Comparison of ENCODE assay signal across 10 cellular contexts in the genomic region with DNA sequence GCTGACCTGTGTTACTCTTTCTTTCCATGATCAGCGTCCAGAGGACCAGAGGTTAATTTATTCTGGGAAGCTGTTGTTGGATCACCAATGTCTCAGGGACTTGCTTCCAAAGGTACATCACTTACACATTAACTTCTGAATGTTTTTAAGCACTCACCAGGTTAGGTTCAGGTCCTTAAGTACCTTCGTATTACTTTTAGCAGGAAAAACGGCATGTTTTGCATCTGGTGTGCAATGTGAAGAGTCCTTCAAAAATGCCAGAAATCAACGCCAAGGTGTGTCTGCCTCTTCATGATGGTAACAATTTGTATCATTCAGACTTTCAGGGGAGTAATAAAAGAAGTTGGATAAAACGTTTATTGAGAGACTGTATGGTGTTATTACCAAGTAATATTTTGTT. TPM values are rescaled to one million over a fixed set of nuclear protein-coding genes. Genes with fewer than 3 reads are reported as not detected.
DNase-seq lines count a peak whose midpoint lies in the region; ATAC-seq, FAIRE-seq and TF ChIP-seq lines count a peak whose summit lies in the region.
"Had no signal": no experiment of that assay in that cellular context is flagged by ENCODE, and none has a peak within 500 bp of the region (broad histone marks: within the 10 kb centered on the region; RNA-seq: fewer than 3 reads in every experiment).

No MANE protein-coding gene starts in this region.

- DNase-seq in activated T-cell treated with anti-CD3 and anti-CD28 coated beads, Interleukin-2, amount 50 U/mL, for 72 hours = no peak
- no peak for DNase-seq in activated T-cell treated with anti-CD3 and anti-CD28 coated beads, Interleukin-2, amount 50 U/mL, for 1 hour
- DNase-seq in HepG2 (ENCODE audit: low spot score) (no peak), tibial artery (peak in 1 of 2 donors; percentile 0), NCI-H2171 treated with DMSO at 0.1 percent for 48 hours (lab: John Stamatoyannopoulos, UW) (no peak)
- DNase-seq in stimulated activated naive CD4-positive, alpha-beta T cell (lab: John Stamatoyannopoulos, UW) = no peak
- DNase-seq: NK-92 treated with Interleukin-12 subunit alpha and Interleukin-12 subunit beta, amount 100 ng/mL, for 24 hours; stimulated activated CD4-positive, alpha-beta T cell treated with anti-CD3 and anti-CD28 coated beads, Interleukin-12 subunit alpha, Interleukin-12 subunit beta, amount 100 ng/mL, for 4 hours had no signal

- in situ Hi-C loops in HepG2 (cut with HindIII; ENCODE audit: extremely low pct_ligation_motif_present, low pct_unique_long_range_greater_than_20kb) = no loop called here

- H3K4me2 ChIP-seq in HepG2 (ENCODE audit: low read depth, low read length) = peak overlapping the region; percentile 90

- H3K4me1 ChIP-seq in HepG2 (ENCODE audit: insufficient read depth, low read length) (peaks cover 64% of the 10 kb centered on the region), tibial artery (peaks cover 0 to 56% (median 23%) of the 10 kb centered on the region in 4 donors)

- H3K36me3 ChIP-seq in HepG2 (replicated peaks in 1 of 2; ENCODE audit: control insufficient read depth in 1 of 2, insufficient read depth in 2 of 2, low read length in 2 of 2) = peaks cover 26 to 62% of the 10 kb centered on the region in 2 experiments
- H3K36me3 ChIP-seq in tibial artery = peaks cover 47 to 53% (median 52%) of the 10 kb centered on the region in 3 donors

- POLR2A ChIA-PET in HepG2 (lab: Yijun Ruan, JAX) = interaction anchor here (2.8 to 8.3 kb wide), 3 partner anchors 10 to 14 kb away, joined by 13 to 232 read pairs (median 17); no protein-coding TSS in a partner anchor

- peaks cover 66% of the 10 kb centered on the region for H3K79me2 ChIP-seq in HepG2 (ENCODE audit: insufficient read depth, low read length)

- CTCF ChIA-PET in HepG2 (lab: Yijun Ruan, JAX; ENCODE audit: low intra/inter-chr PET ratio, low total read pairs) = no interaction called here

- TF ChIP-seq RAD21 in HepG2 (CRISPR knock-in tag; IDR thresholded peaks at IDR 0.05) = no peak

- TF ChIP-seq EP300 in HepG2 (IDR thresholded peaks at IDR 0.05; ENCODE audit: low read depth in 2 of 2, low read length in 2 of 2) (no peak), HepG2 (CRISPR knock-in tag; IDR thresholded peaks at IDR 0.05; ENCODE audit: borderline replicate concordance) (no peak)

- peak overlapping the region; percentile 99 to 100 for H3K4me3 Mint-ChIP-seq in activated T-cell treated with anti-CD3 and anti-CD28 coated beads, Interleukin-2, amount 50 U/mL, for 72 hours
- H3K4me3 Mint-ChIP-seq in activated naive CD8-positive, alpha-beta T cell = peak overlapping the region; percentile 97

- no TSS peak for BruUV-seq in HepG2 (replicated peaks; lab: Mats Ljungman, UMichigan)

- TF ChIP-seq POLR2A in HepG2 (IDR thresholded peaks at IDR 0.05; ENCODE audit: insufficient read depth in 1 of 2, low read depth in 2 of 2, low read length in 2 of 2) = peak in 1 of 2 experiments; percentile 55; a peak in 2 of 4 replicates

- H3K4me3 ChIP-seq in HepG2 (replicated peaks in 1 of 3; ENCODE audit: insufficient read depth in 1 of 3, low read depth in 2 of 3, low read length in 3 of 3) (peak overlapping the region; percentile 11 to 39 (median 37)), tibial artery (peak overlapping the region; percentile 64 to 97)

- H3K27me3 Mint-ChIP-seq in activated T-cell treated with anti-CD3 and anti-CD28 coated beads, Interleukin-2, amount 50 U/mL, for 72 hours (ENCODE audit: low read depth) = no peaks in the 10 kb centered on the region
- no peaks in the 10 kb centered on the region for H3K27me3 Mint-ChIP-seq in activated naive CD8-positive, alpha-beta T cell

- H4K20me1 ChIP-seq in HepG2 (ENCODE audit: insufficient read depth, low read length) = peaks cover 76% of the 10 kb centered on the region

- peak overlapping the region; percentile 31; the same call in 1 of the 2 replicates for H3K9ac ChIP-seq in HepG2 (ENCODE audit: insufficient read depth, low read depth, low read length)

- no peak for ATAC-seq in activated T-cell treated with anti-CD3 and anti-CD28 coated beads, Interleukin-2, amount 50 U/mL, for 72 hours (replicated peaks in 1 of 2)
- no peak for ATAC-seq in HepG2
- ATAC-seq in GM18868 (IDR thresholded peaks at IDR 0.05; ENCODE audit: unreplicated experiment) = no peak

- no peaks in the 10 kb centered on the region; a peak in 1 of 5 replicates for H3K27me3 ChIP-seq in HepG2 (ENCODE audit: control insufficient read depth in 1 of 2, insufficient read depth in 2 of 2, low read length in 2 of 2)
- H3K27me3 ChIP-seq in tibial artery = no peaks in the 10 kb centered on the region

- peak overlapping the region; percentile 99 for H3K27ac Mint-ChIP-seq in activated T-cell treated with anti-CD3 and anti-CD28 coated beads, Interleukin-2, amount 50 U/mL, for 72 hours
- H3K27ac Mint-ChIP-seq in activated naive CD8-positive, alpha-beta T cell = peak overlapping the region; percentile 95

- H2AFZ ChIP-seq in HepG2 (ENCODE audit: low read length) = no peak overlapping the region

- FAIRE-seq in HepG2 (lab: Jason Lieb, UNC) = no peak

- H3K4me1 Mint-ChIP-seq in activated T-cell treated with anti-CD3 and anti-CD28 coated beads, Interleukin-2, amount 50 U/mL, for 72 hours (ENCODE audit: low read depth) = peaks cover 69% of the 10 kb centered on the region
- H3K4me1 Mint-ChIP-seq in activated naive CD8-positive, alpha-beta T cell (ENCODE audit: low read depth) = peaks cover 64% of the 10 kb centered on the region

- no peak overlapping the region for H3K27ac ChIP-seq in HepG2 (ENCODE audit: extremely low read length, insufficient read depth, low read length)
- H3K27ac ChIP-seq in tibial artery = peak overlapping the region in 1 of 2 donors; percentile 99

- H3K9me3 ChIP-seq in HepG2 (ENCODE audit: low read length) = no peaks in the 10 kb centered on the region
- H3K9me3 ChIP-seq in tibial artery = no peaks in the 10 kb centered on the region

- TF ChIP-seq CTCF in HepG2 (CRISPR knock-in tag; IDR thresholded peaks at IDR 0.05) (no peak), tibial artery (IDR thresholded peaks at IDR 0.05) (no peak)

- H3K9me3 Mint-ChIP-seq in activated T-cell treated with anti-CD3 and anti-CD28 coated beads, Interleukin-2, amount 50 U/mL, for 72 hours = no peaks in the 10 kb centered on the region
- H3K9me3 Mint-ChIP-seq in activated naive CD8-positive, alpha-beta T cell (ENCODE audit: low read depth) = no peaks in the 10 kb centered on the region

- peaks cover 57 to 76% of the 10 kb centered on the region in 2 donors for H3K36me3 Mint-ChIP-seq in activated T-cell treated with anti-CD3 and anti-CD28 coated beads, Interleukin-2, amount 50 U/mL, for 72 hours (ENCODE audit: insufficient read depth in 2 of 2)
- H3K36me3 Mint-ChIP-seq in activated naive CD8-positive, alpha-beta T cell = peaks cover 28% of the 10 kb centered on the region

- WGBS in HepG2 (ENCODE audit: low lambda C conversion rate) = 74% methylated on average over 5 of the region's 5 CpGs

- intact Hi-C loops in HepG2 (cut with micrococcal nuclease; ENCODE audit: unreplicated experiment) = no loop called here
- intact Hi-C loops in tibial artery (cut with DNase I; ENCODE audit: low total_unique reads) = loop anchor here (5.0 kb wide), 1 partner anchor 68 kb away; a partner anchor contains a TSS

RNA-seq across cellular contexts. Expression of a gene that starts 3.3 kb away (rescaled TPM):
- total RNA-seq in activated T-cell treated with anti-CD3 and anti-CD28 coated beads, Interleukin-2, amount 50 U/mL, for 72 hours = 100 to 1,000 TPM; 350 to 403 TPM
- total RNA-seq in HepG2 (2016; rRNA removed; fragmentation: Illumina TruSeq; extraction: Trizol) = 65.3 and 96.2 TPM in 2 replicates
- 30.1 and 30.9 TPM in 2 replicates for total RNA-seq in HepG2 (2016; cell fraction: cytosol; rRNA removed; fragmentation: Illumina TruSeq; extraction: Trizol; ENCODE audit: low read depth)
- 63.9 and 93.3 TPM in 2 replicates for total RNA-seq in HepG2 (2016; cell fraction: insoluble cytoplasmic fraction; rRNA removed; fragmentation: Illumina TruSeq; extraction: Trizol)
- total RNA-seq in HepG2 (2016; cell fraction: membrane; rRNA removed; fragmentation: Illumina TruSeq; extraction: Trizol) = 64.8 and 86.4 TPM in 2 replicates
- total RNA-seq in HepG2 (2016; cell fraction: nucleus; rRNA removed; fragmentation: Illumina TruSeq; extraction: Trizol) = 133 and 155 TPM in 2 replicates
- 311 and 323 TPM in 2 replicates for polyA plus RNA-seq in HepG2 (2011; rRNA removed)
- polyA plus RNA-seq in HepG2 (2011; cell fraction: cytosol; rRNA removed) = 179 and 230 TPM in 2 replicates
- 192 and 208 TPM in 2 replicates for polyA plus RNA-seq in HepG2 (2011; cell fraction: nucleus; rRNA removed)
- 165 and 190 TPM in 2 replicates for polyA plus RNA-seq in HepG2 (2012)
- polyA plus RNA-seq in HepG2 (2016; cell fraction: cytosol; fragmentation: Illumina TruSeq; extraction: Trizol; ENCODE audit: low read depth) = 33.0 and 44.6 TPM in 2 replicates
- polyA plus RNA-seq in HepG2 (2016; cell fraction: insoluble cytoplasmic fraction; fragmentation: Illumina TruSeq; extraction: Trizol; ENCODE audit: low read depth) = 80.1 and 93.2 TPM in 2 replicates
- polyA plus RNA-seq in HepG2 (2016; cell fraction: membrane; fragmentation: Illumina TruSeq; extraction: Trizol; ENCODE audit: low read depth) = 58.1 and 78.2 TPM in 2 replicates
- 216 and 231 TPM in 2 replicates for polyA plus RNA-seq in HepG2 (2016; cell fraction: nucleus; fragmentation: Illumina TruSeq; extraction: Trizol; ENCODE audit: insufficient read depth, low read depth)
- 206 and 472 TPM in 2 replicates for polyA minus RNA-seq in HepG2 (2011; rRNA and poly(A)+ RNA removed; ENCODE audit: low replicate concordance)
- polyA minus RNA-seq in HepG2 (2011; cell fraction: cytosol; rRNA and poly(A)+ RNA removed) = 126 and 139 TPM in 2 replicates
- polyA minus RNA-seq in HepG2 (2011; cell fraction: nucleus; rRNA and poly(A)+ RNA removed) = 287 and 365 TPM in 2 replicates

RNA-seq across cellular contexts. Expression of a gene that starts 26.5 kb away (rescaled TPM):
- total RNA-seq in activated T-cell treated with anti-CD3 and anti-CD28 coated beads, Interleukin-2, amount 50 U/mL, for 72 hours = under 1 TPM in 1 of 2 donors, not detected in 1; 0.36 TPM
- total RNA-seq in HepG2 (2016; rRNA removed; fragmentation: Illumina TruSeq; extraction: Trizol) = 0.31 TPM in 1 of 2 replicates, not detected in the other
- total RNA-seq in HepG2 (2016; cell fraction: cytosol; rRNA removed; fragmentation: Illumina TruSeq; extraction: Trizol; ENCODE audit: low read depth) = not detected in 2 replicates
- 0.17 TPM in 1 of 2 replicates, not detected in the other for total RNA-seq in HepG2 (2016; cell fraction: insoluble cytoplasmic fraction; rRNA removed; fragmentation: Illumina TruSeq; extraction: Trizol)
- 0.14 and 0.25 TPM in 2 replicates for total RNA-seq in HepG2 (2016; cell fraction: membrane; rRNA removed; fragmentation: Illumina TruSeq; extraction: Trizol)
- 0.28 TPM in 2 replicates for total RNA-seq in HepG2 (2016; cell fraction: nucleus; rRNA removed; fragmentation: Illumina TruSeq; extraction: Trizol)
- polyA plus RNA-seq in HepG2 (2011; rRNA removed) = 9.8 and 15.7 TPM in 2 replicates
- polyA plus RNA-seq in HepG2 (2011; cell fraction: cytosol; rRNA removed) = 7.5 and 11.8 TPM in 2 replicates
- polyA plus RNA-seq in HepG2 (2011; cell fraction: nucleus; rRNA removed) = 8.6 and 9.0 TPM in 2 replicates
- polyA plus RNA-seq in HepG2 (2012) = 1.5 and 3.1 TPM in 2 replicates
- 0.25 and 0.33 TPM in 2 replicates for polyA plus RNA-seq in HepG2 (2016; cell fraction: cytosol; fragmentation: Illumina TruSeq; extraction: Trizol; ENCODE audit: low read depth)
- 0.32 and 0.36 TPM in 2 replicates for polyA plus RNA-seq in HepG2 (2016; cell fraction: insoluble cytoplasmic fraction; fragmentation: Illumina TruSeq; extraction: Trizol; ENCODE audit: low read depth)
- 0.11 and 0.17 TPM in 2 replicates for polyA plus RNA-seq in HepG2 (2016; cell fraction: membrane; fragmentation: Illumina TruSeq; extraction: Trizol; ENCODE audit: low read depth)
- polyA plus RNA-seq in HepG2 (2016; cell fraction: nucleus; fragmentation: Illumina TruSeq; extraction: Trizol; ENCODE audit: insufficient read depth, low read depth) = 0.56 and 0.62 TPM in 2 replicates
- polyA minus RNA-seq in HepG2 (2011; rRNA and poly(A)+ RNA removed; ENCODE audit: low replicate concordance) = 0.07 and 7.1 TPM in 2 replicates
- 2.1 and 4.2 TPM in 2 replicates for polyA minus RNA-seq in HepG2 (2011; cell fraction: cytosol; rRNA and poly(A)+ RNA removed)
- polyA minus RNA-seq in HepG2 (2011; cell fraction: nucleus; rRNA and poly(A)+ RNA removed) = 1.5 and 2.5 TPM in 2 replicates

RNA-seq across cellular contexts. Expression of a gene that starts 54.2 kb away (rescaled TPM):
- total RNA-seq in activated T-cell treated with anti-CD3 and anti-CD28 coated beads, Interleukin-2, amount 50 U/mL, for 72 hours = 100 to 1,000 TPM; 239 to 256 TPM
- total RNA-seq in HepG2 (2016; rRNA removed; fragmentation: Illumina TruSeq; extraction: Trizol) = 3.1 and 6.3 TPM in 2 replicates
- total RNA-seq in HepG2 (2016; cell fraction: cytosol; rRNA removed; fragmentation: Illumina TruSeq; extraction: Trizol; ENCODE audit: low read depth) = 1.8 and 4.8 TPM in 2 replicates
- total RNA-seq in HepG2 (2016; cell fraction: insoluble cytoplasmic fraction; rRNA removed; fragmentation: Illumina TruSeq; extraction: Trizol) = 3.7 and 4.8 TPM in 2 replicates
- total RNA-seq in HepG2 (2016; cell fraction: membrane; rRNA removed; fragmentation: Illumina TruSeq; extraction: Trizol) = 2.8 and 2.9 TPM in 2 replicates
- total RNA-seq in HepG2 (2016; cell fraction: nucleus; rRNA removed; fragmentation: Illumina TruSeq; extraction: Trizol) = 12.6 and 13.0 TPM in 2 replicates
- polyA plus RNA-seq in HepG2 (2011; rRNA removed) = 12.7 and 15.7 TPM in 2 replicates
- polyA plus RNA-seq in HepG2 (2011; cell fraction: cytosol; rRNA removed) = 4.5 and 4.8 TPM in 2 replicates
- 114 and 130 TPM in 2 replicates for polyA plus RNA-seq in HepG2 (2011; cell fraction: nucleus; rRNA removed)
- 3.8 and 11.3 TPM in 2 replicates for polyA plus RNA-seq in HepG2 (2012)
- 0.85 and 0.96 TPM in 2 replicates for polyA plus RNA-seq in HepG2 (2016; cell fraction: cytosol; fragmentation: Illumina TruSeq; extraction: Trizol; ENCODE audit: low read depth)
- 3.1 and 3.4 TPM in 2 replicates for polyA plus RNA-seq in HepG2 (2016; cell fraction: insoluble cytoplasmic fraction; fragmentation: Illumina TruSeq; extraction: Trizol; ENCODE audit: low read depth)
- polyA plus RNA-seq in HepG2 (2016; cell fraction: membrane; fragmentation: Illumina TruSeq; extraction: Trizol; ENCODE audit: low read depth) = 2.0 and 2.8 TPM in 2 replicates
- polyA plus RNA-seq in HepG2 (2016; cell fraction: nucleus; fragmentation: Illumina TruSeq; extraction: Trizol; ENCODE audit: insufficient read depth, low read depth) = 16.8 and 24.4 TPM in 2 replicates
- 21.4 and 102 TPM in 2 replicates for polyA minus RNA-seq in HepG2 (2011; rRNA and poly(A)+ RNA removed; ENCODE audit: low replicate concordance)
- polyA minus RNA-seq in HepG2 (2011; cell fraction: cytosol; rRNA and poly(A)+ RNA removed) = 4.4 and 4.9 TPM in 2 replicates
- 33.9 and 46.2 TPM in 2 replicates for polyA minus RNA-seq in HepG2 (2011; cell fraction: nucleus; rRNA and poly(A)+ RNA removed)

Comparison
In these comparisons a context has a peak if more than half of its experiments do, and no peak if none do; other contexts are left out.
1. RNA of a gene that starts 54.2 kb away (total RNA-seq): 239 to 256 TPM in activated T-cell treated with anti-CD3 and anti-CD28 coated beads, Interleukin-2, amount 50 U/mL, for 72 hours; 1.8 to 13.0 TPM in HepG2; every median in the first group is over 10 times any median in the second.